ENCODE assay signal across 11 cellular contexts in genomic region chr4:86453044-86453501, GRCh38.
A peak's percentile ranks its signal among the peaks of the same experiment; 100 is the strongest.
DNase-seq lines count a peak whose midpoint lies in the region; ATAC-seq and TF ChIP-seq lines count a peak whose summit lies in the region.
"Had no signal": no experiment of that assay in that cellular context is flagged by ENCODE, and none has a peak within 500 bp of the region (broad histone marks: within the 10 kb centered on the region; RNA-seq: fewer than 3 reads in every experiment).

No MANE protein-coding gene starts in this region.

- ATAC-seq in stimulated activated naive CD8-positive, alpha-beta T cell treated with anti-CD3 and anti-CD28 coated beads, Interleukin-15, amount 100 ng/mL, for 72 hours: no peak
- no peak for ATAC-seq in GM18870 (IDR thresholded peaks at IDR 0.05; ENCODE audit: unreplicated experiment)

- H3K4me1 ChIP-seq in osteoblast (ENCODE audit: insufficient read depth, low read length): peaks cover 16% of the 10 kb centered on the region

- H3K27ac ChIP-seq in C4-2B: peak overlapping the region; percentile 63
- H3K27ac ChIP-seq in osteoblast (ENCODE audit: low read depth, low read length): peak overlapping the region; percentile 63
- H3K27ac ChIP-seq: HL-60 had no signal

- H3K36me3 ChIP-seq in osteoblast (ENCODE audit: insufficient read depth, low read length): no peaks in the 10 kb centered on the region
- H3K36me3 ChIP-seq in H7 (replicated peaks; ENCODE audit: control insufficient read depth, insufficient read depth, low read length): no peaks in the 10 kb centered on the region

- peaks cover 5% of the 10 kb centered on the region for H3K27me3 Mint-ChIP-seq in stimulated activated naive CD8-positive, alpha-beta T cell treated with anti-CD3 and anti-CD28 coated beads, Interleukin-15, amount 100 ng/mL, for 72 hours

- H2AFZ ChIP-seq in osteoblast (ENCODE audit: low read length): peak overlapping the region; percentile 96

- DNase-seq in NCI-H748 treated with DMSO at 0.1 percent for 48 hours (lab: John Stamatoyannopoulos, UW) (peak; percentile 5), fibroblast of the aortic adventitia (ENCODE audit: low read depth) (peak; percentile 73), osteoblast (ENCODE audit: insufficient read length, low spot score, missing footprints) (no peak), H7 (no peak), NCI-H82 (lab: John Stamatoyannopoulos, UW) (no peak)
- DNase-seq in stimulated activated naive CD8-positive, alpha-beta T cell treated with anti-CD3 and anti-CD28 coated beads, Interleukin-15, amount 100 ng/mL, for 72 hours: no peak
- DNase-seq: activated naive CD4-positive, alpha-beta T cell treated with Interleukin-2 at 50 U/mL for 16 hours; SIG-M5 had no signal

- H4K20me1 ChIP-seq in osteoblast (ENCODE audit: insufficient read depth, low read length): no peaks in the 10 kb centered on the region

- H3K9me3 Mint-ChIP-seq in stimulated activated naive CD8-positive, alpha-beta T cell treated with anti-CD3 and anti-CD28 coated beads, Interleukin-15, amount 100 ng/mL, for 72 hours: no peaks in the 10 kb centered on the region

- TF ChIP-seq CTCF in C4-2B (conservative IDR thresholded peaks at IDR 0.05): no peak
- TF ChIP-seq CTCF in fibroblast of the aortic adventitia (IDR thresholded peaks at IDR 0.05; ENCODE audit: insufficient read depth, low read length): no peak
- TF ChIP-seq CTCF in osteoblast (IDR thresholded peaks at IDR 0.05; ENCODE audit: extremely low read depth, low read depth, low read length): no peak

- no peaks in the 10 kb centered on the region for H3K9me3 ChIP-seq in osteoblast (ENCODE audit: low read depth, low read length)

- no peaks in the 10 kb centered on the region for H3K27me3 ChIP-seq in osteoblast (ENCODE audit: insufficient read depth, low read length)
- no peaks in the 10 kb centered on the region for H3K27me3 ChIP-seq in H7 (ENCODE audit: control insufficient read depth, insufficient read depth, low read length)

- H3K4me3 ChIP-seq in fibroblast of the aortic adventitia (ENCODE audit: low read depth, low read length): peak overlapping the region; percentile 71
- peak overlapping the region; percentile 77 for H3K4me3 ChIP-seq in osteoblast (ENCODE audit: insufficient read depth, low read length)
- no peak overlapping the region for H3K4me3 ChIP-seq in H7 (ENCODE audit: insufficient read depth, low read depth, low read length)

- H3K79me2 ChIP-seq in osteoblast (ENCODE audit: insufficient read depth, low read length): no peaks in the 10 kb centered on the region

- H3K4me1 Mint-ChIP-seq in stimulated activated naive CD8-positive, alpha-beta T cell treated with anti-CD3 and anti-CD28 coated beads, Interleukin-15, amount 100 ng/mL, for 72 hours: peaks cover 4% of the 10 kb centered on the region

- no peak overlapping the region for H3K27ac Mint-ChIP-seq in stimulated activated naive CD8-positive, alpha-beta T cell treated with anti-CD3 and anti-CD28 coated beads, Interleukin-15, amount 100 ng/mL, for 72 hours

- H3K4me3 Mint-ChIP-seq in stimulated activated naive CD8-positive, alpha-beta T cell treated with anti-CD3 and anti-CD28 coated beads, Interleukin-15, amount 100 ng/mL, for 72 hours: no peak overlapping the region

- peak overlapping the region; percentile 90 for H3K4me2 ChIP-seq in osteoblast (ENCODE audit: insufficient read depth, low read length)

Comparison
In these comparisons a context has a peak if more than half of its experiments do, and no peak if none do; other contexts are left out.
1. DNase-seq: peak in NCI-H748 treated with DMSO at 0.1 percent for 48 hours (single experiment) and fibroblast of the aortic adventitia (single experiment); none in osteoblast (single experiment), H7 (single experiment), stimulated activated naive CD8-positive, alpha-beta T cell treated with anti-CD3 and anti-CD28 coated beads, Interleukin-15, amount 100 ng/mL, for 72 hours (0 of 2) and NCI-H82 (single experiment).